ENCODE assay signal across 2 cellular contexts in genomic region chr1:18673976-18674375, GRCh38.
TF ChIP-seq lines count a peak whose summit lies in the region.

No MANE protein-coding gene starts in this region.

TF ChIP-seq in SK-N-SH, 30 proteins besides CTCF, POLR2A, EP300 and RAD21:
- TF ChIP-seq, protein P1, sequence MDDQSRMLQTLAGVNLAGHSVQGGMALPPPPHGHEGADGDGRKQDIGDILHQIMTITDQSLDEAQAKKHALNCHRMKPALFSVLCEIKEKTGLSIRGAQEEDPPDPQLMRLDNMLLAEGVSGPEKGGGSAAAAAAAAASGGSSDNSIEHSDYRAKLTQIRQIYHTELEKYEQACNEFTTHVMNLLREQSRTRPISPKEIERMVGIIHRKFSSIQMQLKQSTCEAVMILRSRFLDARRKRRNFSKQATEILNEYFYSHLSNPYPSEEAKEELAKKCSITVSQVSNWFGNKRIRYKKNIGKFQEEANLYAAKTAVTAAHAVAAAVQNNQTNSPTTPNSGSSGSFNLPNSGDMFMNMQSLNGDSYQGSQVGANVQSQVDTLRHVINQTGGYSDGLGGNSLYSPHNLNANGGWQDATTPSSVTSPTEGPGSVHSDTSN (IDR thresholded peaks at IDR 0.05) = no peak
- TF ChIP-seq TAF1 (IDR thresholded peaks at IDR 0.05; ENCODE audit: borderline replicate concordance, low read depth, low read length) (no peak), FOXM1 (IDR thresholded peaks at IDR 0.05; ENCODE audit: low read depth) (no peak), POLR2AphosphoS5 (IDR thresholded peaks at IDR 0.05; ENCODE audit: low read depth, low read length) (no peak), MEF2A (IDR thresholded peaks at IDR 0.05; ENCODE audit: borderline replicate concordance, low read depth) (no peak), EZH2phosphoT487 (IDR thresholded peaks at IDR 0.05; ENCODE audit: borderline replicate concordance, low read depth) (no peak), SMC3 (IDR thresholded peaks at IDR 0.05; ENCODE audit: low read depth, low read length) (no peak), GATA2 (CRISPR knock-in tag; IDR thresholded peaks at IDR 0.05) (no peak), RFX5 (IDR thresholded peaks at IDR 0.05; ENCODE audit: low read length) (no peak), SIN3A (IDR thresholded peaks at IDR 0.05; ENCODE audit: borderline replicate concordance, low read depth, low read length) (no peak), MXI1 (IDR thresholded peaks at IDR 0.05; ENCODE audit: low read depth, low read length) (no peak)
- TF ChIP-seq, protein P2, sequence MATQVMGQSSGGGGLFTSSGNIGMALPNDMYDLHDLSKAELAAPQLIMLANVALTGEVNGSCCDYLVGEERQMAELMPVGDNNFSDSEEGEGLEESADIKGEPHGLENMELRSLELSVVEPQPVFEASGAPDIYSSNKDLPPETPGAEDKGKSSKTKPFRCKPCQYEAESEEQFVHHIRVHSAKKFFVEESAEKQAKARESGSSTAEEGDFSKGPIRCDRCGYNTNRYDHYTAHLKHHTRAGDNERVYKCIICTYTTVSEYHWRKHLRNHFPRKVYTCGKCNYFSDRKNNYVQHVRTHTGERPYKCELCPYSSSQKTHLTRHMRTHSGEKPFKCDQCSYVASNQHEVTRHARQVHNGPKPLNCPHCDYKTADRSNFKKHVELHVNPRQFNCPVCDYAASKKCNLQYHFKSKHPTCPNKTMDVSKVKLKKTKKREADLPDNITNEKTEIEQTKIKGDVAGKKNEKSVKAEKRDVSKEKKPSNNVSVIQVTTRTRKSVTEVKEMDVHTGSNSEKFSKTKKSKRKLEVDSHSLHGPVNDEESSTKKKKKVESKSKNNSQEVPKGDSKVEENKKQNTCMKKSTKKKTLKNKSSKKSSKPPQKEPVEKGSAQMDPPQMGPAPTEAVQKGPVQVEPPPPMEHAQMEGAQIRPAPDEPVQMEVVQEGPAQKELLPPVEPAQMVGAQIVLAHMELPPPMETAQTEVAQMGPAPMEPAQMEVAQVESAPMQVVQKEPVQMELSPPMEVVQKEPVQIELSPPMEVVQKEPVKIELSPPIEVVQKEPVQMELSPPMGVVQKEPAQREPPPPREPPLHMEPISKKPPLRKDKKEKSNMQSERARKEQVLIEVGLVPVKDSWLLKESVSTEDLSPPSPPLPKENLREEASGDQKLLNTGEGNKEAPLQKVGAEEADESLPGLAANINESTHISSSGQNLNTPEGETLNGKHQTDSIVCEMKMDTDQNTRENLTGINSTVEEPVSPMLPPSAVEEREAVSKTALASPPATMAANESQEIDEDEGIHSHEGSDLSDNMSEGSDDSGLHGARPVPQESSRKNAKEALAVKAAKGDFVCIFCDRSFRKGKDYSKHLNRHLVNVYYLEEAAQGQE (IDR thresholded peaks at IDR 0.05; ENCODE audit: low read depth, low read length) = no peak

TF ChIP-seq in SK-N-SH treated with all-trans-retinoic acid at 6 μM for 48 hours, 23 proteins besides CTCF, POLR2A, EP300 and RAD21:
- TF ChIP-seq POU6F1 (CRISPR knock-in tag; IDR thresholded peaks at IDR 0.05; ENCODE audit: borderline replicate concordance, low read depth) = no peak
- no peak for TF ChIP-seq ISL1 (CRISPR knock-in tag; IDR thresholded peaks at IDR 0.05)
- TF ChIP-seq ZFP30 (CRISPR knock-in tag; IDR thresholded peaks at IDR 0.05) = no peak
- TF ChIP-seq GLIS3 (CRISPR knock-in tag; IDR thresholded peaks at IDR 0.05) = no peak
- no peak for TF ChIP-seq ZC3H10 (CRISPR knock-in tag; IDR thresholded peaks at IDR 0.05)
- no peak for TF ChIP-seq PPARA (CRISPR knock-in tag; IDR thresholded peaks at IDR 0.05; ENCODE audit: borderline replicate concordance)
- TF ChIP-seq OSR1 (CRISPR knock-in tag; IDR thresholded peaks at IDR 0.05) = no peak
- no peak for TF ChIP-seq ZNF70 (CRISPR knock-in tag; IDR thresholded peaks at IDR 0.05)
- TF ChIP-seq TOX (CRISPR knock-in tag; IDR thresholded peaks at IDR 0.05; ENCODE audit: borderline replicate concordance) = no peak
